9 cellular contexts compared by ENCODE assay signal in the genomic region with DNA sequence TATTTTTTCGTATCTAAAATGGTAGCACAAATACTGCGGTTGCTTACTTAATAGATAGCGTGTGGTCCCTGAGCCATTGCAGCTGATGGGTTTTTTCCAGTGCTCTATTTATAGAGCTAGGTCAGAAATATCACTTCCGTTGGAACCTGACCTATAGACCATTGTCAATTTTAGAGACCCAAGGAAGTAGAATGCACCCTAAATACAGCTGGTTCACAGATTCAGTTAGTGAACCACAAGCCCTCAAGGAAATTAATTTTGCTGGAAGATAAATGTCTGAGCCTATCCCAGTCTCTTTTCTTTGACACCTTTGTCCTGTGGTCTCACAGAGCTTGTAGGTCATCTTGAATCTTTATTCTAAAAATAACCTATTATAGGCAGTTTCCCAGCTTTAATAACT.
DNase-seq lines count a peak whose midpoint lies in the region; ATAC-seq and TF ChIP-seq lines count a peak whose summit lies in the region.
"Had no signal": no experiment of that assay in that cellular context is flagged by ENCODE, and none has a peak within 500 bp of the region (broad histone marks: within the 10 kb centered on the region; RNA-seq: fewer than 3 reads in every experiment).

No MANE protein-coding gene starts in this region.

- POLR2A ChIA-PET in naive thymus-derived CD8-positive, alpha-beta T cell (lab: Charles Lee) = interaction anchor here (1.0 to 1.8 kb wide), 2 partner anchors 11 to 92 kb away, joined by 3 to 4 read pairs; no protein-coding TSS in a partner anchor

- no peaks in the 10 kb centered on the region for H3K9me3 ChIP-seq in breast epithelium
- no peaks in the 10 kb centered on the region for H3K9me3 ChIP-seq in SJCRH30 (replicated peaks)

- peak overlapping the region in 3 of 10 donors; percentile 46 to 81 (median 54) for H3K27ac Mint-ChIP-seq in naive thymus-derived CD8-positive, alpha-beta T cell

- in situ Hi-C loops in GM13977 (cut with MboI; ENCODE audit: low pct_unique_long_range_greater_than_20kb, low sequenced_read_pairs, unreplicated experiment) = loop anchor here (10.0 kb wide), 2 partner anchors 87 to 147 kb away; no protein-coding TSS in a partner anchor

- no peak overlapping the region for H3K4me3 Mint-ChIP-seq in naive thymus-derived CD8-positive, alpha-beta T cell

- TF ChIP-seq CTCF in GM13977 (IDR thresholded peaks at IDR 0.05; ENCODE audit: extremely low read depth, insufficient read depth, missing control alignments) (no peak), breast epithelium (IDR thresholded peaks at IDR 0.05) (no peak)

- H3K9me3 Mint-ChIP-seq in naive thymus-derived CD8-positive, alpha-beta T cell = peaks cover 0 to 3% (median 0%) of the 10 kb centered on the region in 9 donors

- H3K27me3 ChIP-seq in breast epithelium (no peaks in the 10 kb centered on the region), SJCRH30 (no peaks in the 10 kb centered on the region)
- H3K27me3 ChIP-seq: brain microvascular endothelial cell had no signal

- no peaks in the 10 kb centered on the region for H3K27me3 Mint-ChIP-seq in naive thymus-derived CD8-positive, alpha-beta T cell

- H3K4me1 Mint-ChIP-seq in naive thymus-derived CD8-positive, alpha-beta T cell = peaks cover 19 to 89% (median 39%) of the 10 kb centered on the region in 4 donors

- H3K4me3 ChIP-seq in breast epithelium (no peak overlapping the region), SJCRH30 (no peak overlapping the region)

- H3K36me3 ChIP-seq in breast epithelium (no peaks in the 10 kb centered on the region), SJCRH30 (no peaks in the 10 kb centered on the region)
- H3K36me3 ChIP-seq: brain microvascular endothelial cell had no signal

- DNase-seq in GM13977 (ENCODE audit: low spot score) (peak; percentile 60), breast epithelium (ENCODE audit: low spot score in 2 of 2) (no peak), superior temporal gyrus (ENCODE audit: extremely low spot score) (no peak), SJCRH30 (no peak)
- DNase-seq in activated CD4-positive, alpha-beta T cell treated with anti-CD3 and anti-CD28 coated beads for 4 hours = no peak
- no peak for DNase-seq in naive thymus-derived CD8-positive, alpha-beta T cell
- DNase-seq: brain microvascular endothelial cell had no signal

- H3K4me1 ChIP-seq in breast epithelium = peaks cover 11 to 44% of the 10 kb centered on the region in 2 donors
- peaks cover 34% of the 10 kb centered on the region for H3K4me1 ChIP-seq in SJCRH30

- peak; percentile 71 for ATAC-seq in GM21390 (IDR thresholded peaks at IDR 0.05; ENCODE audit: unreplicated experiment)
- peak; percentile 58 for ATAC-seq in HG03280 (IDR thresholded peaks at IDR 0.05; ENCODE audit: unreplicated experiment)
- no peak for ATAC-seq in naive thymus-derived CD8-positive, alpha-beta T cell

- H3K27ac ChIP-seq in breast epithelium = peak overlapping the region; percentile 77 to 87
- no peak overlapping the region for H3K27ac ChIP-seq in SJCRH30
- H3K27ac ChIP-seq: brain microvascular endothelial cell had no signal

- TF ChIP-seq POLR2A in breast epithelium (IDR thresholded peaks at IDR 0.05) = no peak

- H3K36me3 Mint-ChIP-seq in naive thymus-derived CD8-positive, alpha-beta T cell = no peaks in the 10 kb centered on the region

- intact Hi-C loops in breast epithelium (cut with DNase I; ENCODE audit: low total_unique reads) = no loop called here

Comparison
In these comparisons a context has a peak if more than half of its experiments do, and no peak if none do; other contexts are left out.
1. ATAC-seq: peak in GM21390 (single experiment) and HG03280 (single experiment); none in naive thymus-derived CD8-positive, alpha-beta T cell (0 of 2).